Comparison of ENCODE assay signal across 2 cellular contexts in the genomic region with DNA sequence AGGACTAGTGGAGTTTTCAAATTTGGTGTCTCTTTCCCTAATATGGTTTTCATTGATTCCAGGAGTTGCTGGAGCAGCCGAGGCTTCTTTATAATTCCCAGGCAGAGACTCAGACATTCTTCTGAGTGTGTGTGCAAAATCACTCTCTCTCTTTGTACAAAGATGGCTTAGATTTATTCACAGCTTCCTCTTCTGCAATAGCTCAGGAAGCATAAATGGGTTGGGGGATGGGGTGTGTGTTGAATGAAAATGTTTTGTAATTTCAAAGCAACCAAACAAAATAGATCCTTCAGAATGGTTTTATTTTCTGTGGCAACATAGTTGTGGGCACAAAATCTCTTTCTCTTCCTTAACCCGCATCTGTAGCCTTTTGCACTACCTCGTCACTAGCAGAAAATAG.
TF ChIP-seq lines count a peak whose summit lies in the region.

No MANE protein-coding gene starts in this region.

TF ChIP-seq in GM23338, 12 proteins besides CTCF, POLR2A, EP300 and RAD21 (continued from another document and continues in another):
- TF ChIP-seq, protein P1, sequence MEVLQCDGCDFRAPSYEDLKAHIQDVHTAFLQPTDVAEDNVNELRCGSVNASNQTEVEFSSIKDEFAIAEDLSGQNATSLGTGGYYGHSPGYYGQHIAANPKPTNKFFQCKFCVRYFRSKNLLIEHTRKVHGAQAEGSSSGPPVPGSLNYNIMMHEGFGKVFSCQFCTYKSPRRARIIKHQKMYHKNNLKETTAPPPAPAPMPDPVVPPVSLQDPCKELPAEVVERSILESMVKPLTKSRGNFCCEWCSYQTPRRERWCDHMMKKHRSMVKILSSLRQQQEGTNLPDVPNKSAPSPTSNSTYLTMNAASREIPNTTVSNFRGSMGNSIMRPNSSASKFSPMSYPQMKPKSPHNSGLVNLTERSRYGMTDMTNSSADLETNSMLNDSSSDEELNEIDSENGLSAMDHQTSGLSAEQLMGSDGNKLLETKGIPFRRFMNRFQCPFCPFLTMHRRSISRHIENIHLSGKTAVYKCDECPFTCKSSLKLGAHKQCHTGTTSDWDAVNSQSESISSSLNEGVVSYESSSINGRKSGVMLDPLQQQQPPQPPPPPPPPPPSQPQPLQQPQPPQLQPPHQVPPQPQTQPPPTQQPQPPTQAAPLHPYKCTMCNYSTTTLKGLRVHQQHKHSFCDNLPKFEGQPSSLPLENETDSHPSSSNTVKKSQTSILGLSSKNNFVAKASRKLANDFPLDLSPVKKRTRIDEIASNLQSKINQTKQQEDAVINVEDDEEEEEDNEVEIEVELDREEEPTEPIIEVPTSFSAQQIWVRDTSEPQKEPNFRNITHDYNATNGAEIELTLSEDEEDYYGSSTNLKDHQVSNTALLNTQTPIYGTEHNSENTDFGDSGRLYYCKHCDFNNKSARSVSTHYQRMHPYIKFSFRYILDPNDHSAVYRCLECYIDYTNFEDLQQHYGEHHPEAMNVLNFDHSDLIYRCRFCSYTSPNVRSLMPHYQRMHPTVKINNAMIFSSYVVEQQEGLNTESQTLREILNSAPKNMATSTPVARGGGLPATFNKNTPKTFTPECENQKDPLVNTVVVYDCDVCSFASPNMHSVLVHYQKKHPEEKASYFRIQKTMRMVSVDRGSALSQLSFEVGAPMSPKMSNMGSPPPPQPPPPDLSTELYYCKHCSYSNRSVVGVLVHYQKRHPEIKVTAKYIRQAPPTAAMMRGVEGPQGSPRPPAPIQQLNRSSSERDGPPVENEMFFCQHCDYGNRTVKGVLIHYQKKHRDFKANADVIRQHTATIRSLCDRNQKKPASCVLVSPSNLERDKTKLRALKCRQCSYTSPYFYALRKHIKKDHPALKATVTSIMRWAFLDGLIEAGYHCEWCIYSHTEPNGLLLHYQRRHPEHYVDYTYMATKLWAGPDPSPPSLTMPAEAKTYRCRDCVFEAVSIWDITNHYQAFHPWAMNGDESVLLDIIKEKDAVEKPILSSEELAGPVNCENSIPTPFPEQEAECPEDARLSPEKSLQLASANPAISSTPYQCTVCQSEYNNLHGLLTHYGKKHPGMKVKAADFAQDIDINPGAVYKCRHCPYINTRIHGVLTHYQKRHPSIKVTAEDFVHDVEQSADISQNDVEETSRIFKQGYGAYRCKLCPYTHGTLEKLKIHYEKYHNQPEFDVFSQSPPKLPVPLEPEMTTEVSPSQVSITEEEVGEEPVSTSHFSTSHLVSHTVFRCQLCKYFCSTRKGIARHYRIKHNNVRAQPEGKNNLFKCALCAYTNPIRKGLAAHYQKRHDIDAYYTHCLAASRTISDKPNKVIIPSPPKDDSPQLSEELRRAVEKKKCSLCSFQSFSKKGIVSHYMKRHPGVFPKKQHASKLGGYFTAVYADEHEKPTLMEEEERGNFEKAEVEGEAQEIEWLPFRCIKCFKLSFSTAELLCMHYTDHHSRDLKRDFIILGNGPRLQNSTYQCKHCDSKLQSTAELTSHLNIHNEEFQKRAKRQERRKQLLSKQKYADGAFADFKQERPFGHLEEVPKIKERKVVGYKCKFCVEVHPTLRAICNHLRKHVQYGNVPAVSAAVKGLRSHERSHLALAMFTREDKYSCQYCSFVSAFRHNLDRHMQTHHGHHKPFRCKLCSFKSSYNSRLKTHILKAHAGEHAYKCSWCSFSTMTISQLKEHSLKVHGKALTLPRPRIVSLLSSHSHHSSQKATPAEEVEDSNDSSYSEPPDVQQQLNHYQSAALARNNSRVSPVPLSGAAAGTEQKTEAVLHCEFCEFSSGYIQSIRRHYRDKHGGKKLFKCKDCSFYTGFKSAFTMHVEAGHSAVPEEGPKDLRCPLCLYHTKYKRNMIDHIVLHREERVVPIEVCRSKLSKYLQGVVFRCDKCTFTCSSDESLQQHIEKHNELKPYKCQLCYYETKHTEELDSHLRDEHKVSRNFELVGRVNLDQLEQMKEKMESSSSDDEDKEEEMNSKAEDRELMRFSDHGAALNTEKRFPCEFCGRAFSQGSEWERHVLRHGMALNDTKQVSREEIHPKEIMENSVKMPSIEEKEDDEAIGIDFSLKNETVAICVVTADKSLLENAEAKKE (CRISPR knock-in tag; IDR thresholded peaks at IDR 0.05): no peak
- no peak for TF ChIP-seq NANOG (IDR thresholded peaks at IDR 0.05; ENCODE audit: borderline replicate concordance)
- no peak for TF ChIP-seq CREB1 (CRISPR knock-in tag; IDR thresholded peaks at IDR 0.05; ENCODE audit: low read depth)
- TF ChIP-seq, protein P2, sequence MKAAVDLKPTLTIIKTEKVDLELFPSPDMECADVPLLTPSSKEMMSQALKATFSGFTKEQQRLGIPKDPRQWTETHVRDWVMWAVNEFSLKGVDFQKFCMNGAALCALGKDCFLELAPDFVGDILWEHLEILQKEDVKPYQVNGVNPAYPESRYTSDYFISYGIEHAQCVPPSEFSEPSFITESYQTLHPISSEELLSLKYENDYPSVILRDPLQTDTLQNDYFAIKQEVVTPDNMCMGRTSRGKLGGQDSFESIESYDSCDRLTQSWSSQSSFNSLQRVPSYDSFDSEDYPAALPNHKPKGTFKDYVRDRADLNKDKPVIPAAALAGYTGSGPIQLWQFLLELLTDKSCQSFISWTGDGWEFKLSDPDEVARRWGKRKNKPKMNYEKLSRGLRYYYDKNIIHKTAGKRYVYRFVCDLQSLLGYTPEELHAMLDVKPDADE (IDR thresholded peaks at IDR 0.05): no peak
- no peak for TF ChIP-seq JUNB (IDR thresholded peaks at IDR 0.05; ENCODE audit: unreplicated experiment)
- TF ChIP-seq ZNF114 (CRISPR knock-in tag; IDR thresholded peaks at IDR 0.05): no peak
- TF ChIP-seq ZNF331 (CRISPR knock-in tag; IDR thresholded peaks at IDR 0.05; ENCODE audit: low read depth): no peak
- no peak for TF ChIP-seq EZH2phosphoT487 (IDR thresholded peaks at IDR 0.05; ENCODE audit: unreplicated experiment)
- no peak for TF ChIP-seq STAT1 (IDR thresholded peaks at IDR 0.05; ENCODE audit: unreplicated experiment)
- TF ChIP-seq, protein P3, sequence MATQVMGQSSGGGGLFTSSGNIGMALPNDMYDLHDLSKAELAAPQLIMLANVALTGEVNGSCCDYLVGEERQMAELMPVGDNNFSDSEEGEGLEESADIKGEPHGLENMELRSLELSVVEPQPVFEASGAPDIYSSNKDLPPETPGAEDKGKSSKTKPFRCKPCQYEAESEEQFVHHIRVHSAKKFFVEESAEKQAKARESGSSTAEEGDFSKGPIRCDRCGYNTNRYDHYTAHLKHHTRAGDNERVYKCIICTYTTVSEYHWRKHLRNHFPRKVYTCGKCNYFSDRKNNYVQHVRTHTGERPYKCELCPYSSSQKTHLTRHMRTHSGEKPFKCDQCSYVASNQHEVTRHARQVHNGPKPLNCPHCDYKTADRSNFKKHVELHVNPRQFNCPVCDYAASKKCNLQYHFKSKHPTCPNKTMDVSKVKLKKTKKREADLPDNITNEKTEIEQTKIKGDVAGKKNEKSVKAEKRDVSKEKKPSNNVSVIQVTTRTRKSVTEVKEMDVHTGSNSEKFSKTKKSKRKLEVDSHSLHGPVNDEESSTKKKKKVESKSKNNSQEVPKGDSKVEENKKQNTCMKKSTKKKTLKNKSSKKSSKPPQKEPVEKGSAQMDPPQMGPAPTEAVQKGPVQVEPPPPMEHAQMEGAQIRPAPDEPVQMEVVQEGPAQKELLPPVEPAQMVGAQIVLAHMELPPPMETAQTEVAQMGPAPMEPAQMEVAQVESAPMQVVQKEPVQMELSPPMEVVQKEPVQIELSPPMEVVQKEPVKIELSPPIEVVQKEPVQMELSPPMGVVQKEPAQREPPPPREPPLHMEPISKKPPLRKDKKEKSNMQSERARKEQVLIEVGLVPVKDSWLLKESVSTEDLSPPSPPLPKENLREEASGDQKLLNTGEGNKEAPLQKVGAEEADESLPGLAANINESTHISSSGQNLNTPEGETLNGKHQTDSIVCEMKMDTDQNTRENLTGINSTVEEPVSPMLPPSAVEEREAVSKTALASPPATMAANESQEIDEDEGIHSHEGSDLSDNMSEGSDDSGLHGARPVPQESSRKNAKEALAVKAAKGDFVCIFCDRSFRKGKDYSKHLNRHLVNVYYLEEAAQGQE (IDR thresholded peaks at IDR 0.05; ENCODE audit: unreplicated experiment): no peak

TF ChIP-seq in WTC11, 78 proteins besides CTCF, POLR2A, EP300 and RAD21 (continued from another document):
- TF ChIP-seq, protein P4, sequence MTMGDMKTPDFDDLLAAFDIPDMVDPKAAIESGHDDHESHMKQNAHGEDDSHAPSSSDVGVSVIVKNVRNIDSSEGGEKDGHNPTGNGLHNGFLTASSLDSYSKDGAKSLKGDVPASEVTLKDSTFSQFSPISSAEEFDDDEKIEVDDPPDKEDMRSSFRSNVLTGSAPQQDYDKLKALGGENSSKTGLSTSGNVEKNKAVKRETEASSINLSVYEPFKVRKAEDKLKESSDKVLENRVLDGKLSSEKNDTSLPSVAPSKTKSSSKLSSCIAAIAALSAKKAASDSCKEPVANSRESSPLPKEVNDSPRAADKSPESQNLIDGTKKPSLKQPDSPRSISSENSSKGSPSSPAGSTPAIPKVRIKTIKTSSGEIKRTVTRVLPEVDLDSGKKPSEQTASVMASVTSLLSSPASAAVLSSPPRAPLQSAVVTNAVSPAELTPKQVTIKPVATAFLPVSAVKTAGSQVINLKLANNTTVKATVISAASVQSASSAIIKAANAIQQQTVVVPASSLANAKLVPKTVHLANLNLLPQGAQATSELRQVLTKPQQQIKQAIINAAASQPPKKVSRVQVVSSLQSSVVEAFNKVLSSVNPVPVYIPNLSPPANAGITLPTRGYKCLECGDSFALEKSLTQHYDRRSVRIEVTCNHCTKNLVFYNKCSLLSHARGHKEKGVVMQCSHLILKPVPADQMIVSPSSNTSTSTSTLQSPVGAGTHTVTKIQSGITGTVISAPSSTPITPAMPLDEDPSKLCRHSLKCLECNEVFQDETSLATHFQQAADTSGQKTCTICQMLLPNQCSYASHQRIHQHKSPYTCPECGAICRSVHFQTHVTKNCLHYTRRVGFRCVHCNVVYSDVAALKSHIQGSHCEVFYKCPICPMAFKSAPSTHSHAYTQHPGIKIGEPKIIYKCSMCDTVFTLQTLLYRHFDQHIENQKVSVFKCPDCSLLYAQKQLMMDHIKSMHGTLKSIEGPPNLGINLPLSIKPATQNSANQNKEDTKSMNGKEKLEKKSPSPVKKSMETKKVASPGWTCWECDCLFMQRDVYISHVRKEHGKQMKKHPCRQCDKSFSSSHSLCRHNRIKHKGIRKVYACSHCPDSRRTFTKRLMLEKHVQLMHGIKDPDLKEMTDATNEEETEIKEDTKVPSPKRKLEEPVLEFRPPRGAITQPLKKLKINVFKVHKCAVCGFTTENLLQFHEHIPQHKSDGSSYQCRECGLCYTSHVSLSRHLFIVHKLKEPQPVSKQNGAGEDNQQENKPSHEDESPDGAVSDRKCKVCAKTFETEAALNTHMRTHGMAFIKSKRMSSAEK (CRISPR knock-in tag; IDR thresholded peaks at IDR 0.05; ENCODE audit: borderline replicate concordance): no peak
- TF ChIP-seq, protein P5, sequence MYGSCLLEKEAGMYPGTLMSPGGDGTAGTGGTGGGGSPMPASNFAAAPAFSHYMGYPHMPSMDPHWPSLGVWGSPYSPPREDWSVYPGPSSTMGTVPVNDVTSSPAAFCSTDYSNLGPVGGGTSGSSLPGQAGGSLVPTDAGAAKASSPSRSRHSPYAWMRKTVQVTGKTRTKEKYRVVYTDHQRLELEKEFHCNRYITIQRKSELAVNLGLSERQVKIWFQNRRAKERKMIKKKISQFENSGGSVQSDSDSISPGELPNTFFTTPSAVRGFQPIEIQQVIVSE (CRISPR knock-in tag; IDR thresholded peaks at IDR 0.05; ENCODE audit: borderline replicate concordance): no peak
